8 cellular contexts compared by ENCODE assay signal in genomic region chr1:40477680-40478057, GRCh38. TPM values are rescaled to one million over a fixed set of nuclear protein-coding genes. Genes with fewer than 3 reads are reported as not detected.
DNase-seq lines count a peak whose midpoint lies in the region; ATAC-seq and TF ChIP-seq lines count a peak whose summit lies in the region.

No MANE protein-coding gene starts in this region.

- H3K27me3 ChIP-seq in body of pancreas: no peaks in the 10 kb centered on the region

- H3K27ac ChIP-seq in OCI-LY7 (ENCODE audit: low read depth, low read length, poor library complexity, severe bottlenecking) (peak overlapping the region; percentile 41), body of pancreas (peak overlapping the region in 3 of 4 donors; percentile 49 to 68 (median 60))

- intact Hi-C loops in OCI-LY7 (cut with micrococcal nuclease; ENCODE audit: unreplicated experiment) (no loop called here), body of pancreas (cut with DNase I) (no loop called here)

- peaks cover 17% of the 10 kb centered on the region for H3K4me1 ChIP-seq in OCI-LY7 (ENCODE audit: insufficient read depth, low read length, poor library complexity, severe bottlenecking)
- peaks cover 8% of the 10 kb centered on the region for H3K4me1 ChIP-seq in body of pancreas

- H3K79me2 ChIP-seq in OCI-LY7 (ENCODE audit: insufficient read depth, low read depth, low read length): no peaks in the 10 kb centered on the region

- WGBS in body of pancreas, 2 donors: 1 to 2% methylated on average over 7 to 17 of the region's 17 CpGs

- POLR2A ChIA-PET in OCI-LY7 (lab: Charles Lee): interaction anchor here (0.5 to 1.4 kb wide), 9 partner anchors 11 to 402 kb away, joined by 3 to 4 read pairs (median 3); partner anchors contain the start of gene ZNF684

- peak overlapping the region; percentile 91 for H2AFZ ChIP-seq in OCI-LY7 (ENCODE audit: low read length)

- H3K4me2 ChIP-seq in OCI-LY7 (ENCODE audit: low read length): peak overlapping the region; percentile 92

- H3K9me3 ChIP-seq in OCI-LY7 (ENCODE audit: low read length): peaks cover 15% of the 10 kb centered on the region
- H3K9me3 ChIP-seq in body of pancreas: no peaks in the 10 kb centered on the region

- no peaks in the 10 kb centered on the region for H4K20me1 ChIP-seq in OCI-LY7 (ENCODE audit: insufficient read depth, low read length)

- no peak for TF ChIP-seq POLR2A in body of pancreas (IDR thresholded peaks at IDR 0.05)

- peaks cover 14% of the 10 kb centered on the region for H3K36me3 ChIP-seq in OCI-LY7 (ENCODE audit: insufficient read depth, low read length)
- H3K36me3 ChIP-seq in body of pancreas (replicated peaks in 1 of 2; ENCODE audit: insufficient read depth in 1 of 2, low read depth in 2 of 2): no peaks in the 10 kb centered on the region

- TF ChIP-seq CTCF in OCI-LY7 (conservative IDR thresholded peaks at IDR 0.05; ENCODE audit: low read length) (no peak), body of pancreas (IDR thresholded peaks at IDR 0.05) (no peak)

- DNase-seq in EL (peak; percentile 40), OCI-LY7 (ENCODE audit: low spot score) (peak; percentile 27), body of pancreas (peak in 2 of 4 donors; percentile 14), iris pigment epithelial cell (ENCODE audit: low read depth) (peak; percentile 39), UCSD-AML1 (lab: John Stamatoyannopoulos, UW; ENCODE audit: unreplicated experiment) (no peak), NCI-H187 treated with DMSO at 0.1 percent for 48 hours (lab: John Stamatoyannopoulos, UW) (no peak)
- DNase-seq in stimulated activated CD4-positive, alpha-beta T cell treated with anti-CD3 and anti-CD28 coated beads, Interleukin-1b, Interleukin-23, amount 100 ng/mL, for 48 hours: peak; percentile 20

- ATAC-seq in HG02588 (IDR thresholded peaks at IDR 0.05; ENCODE audit: unreplicated experiment) (peak; percentile 32), body of pancreas (peak; percentile 34)

- BruUV-seq in OCI-LY7 (replicated peaks; lab: Mats Ljungman, UMichigan): no TSS peak

- H3K9me2 ChIP-seq in OCI-LY7 (ENCODE audit: insufficient read depth, low read length): no peaks in the 10 kb centered on the region

- H3K4me3 ChIP-seq in OCI-LY7 (ENCODE audit: low read depth, low read length, poor library complexity, severe bottlenecking): peak overlapping the region; percentile 77
- peak overlapping the region; percentile 76 to 85 for H3K4me3 ChIP-seq in body of pancreas

- CTCF ChIA-PET in OCI-LY7 (lab: Charles Lee; ENCODE audit: unreplicated experiment): no interaction called here

RNA-seq across cellular contexts. Expression of gene ZFP69, which starts 0.6 kb away (rescaled TPM):
- total RNA-seq in OCI-LY7 (2014; rRNA removed; shearing (Covaris generic)): 4.3 and 4.8 TPM in 2 replicates
- total RNA-seq in OCI-LY7 (2022): 5.6 and 6.2 TPM in 2 replicates
- total RNA-seq in body of pancreas: 1 to 10 TPM in 1 of 2 donors, under 1 TPM in 1; 0.66 to 1.3 TPM

RNA-seq across cellular contexts. Expression of gene ZFP69B, which starts 27.4 kb away (rescaled TPM):
- total RNA-seq in OCI-LY7 (2014; rRNA removed; shearing (Covaris generic)): 12.7 and 18.2 TPM in 2 replicates
- 26.8 and 28.3 TPM in 2 replicates for total RNA-seq in OCI-LY7 (2022)
- 1 to 10 TPM in 1 of 2 donors, under 1 TPM in 1; 0.66 to 1.8 TPM for total RNA-seq in body of pancreas

RNA-seq across cellular contexts. Expression of gene EXO5, which starts 30.9 kb away (rescaled TPM):
- total RNA-seq in OCI-LY7 (2014; rRNA removed; shearing (Covaris generic)): 11.2 and 12.2 TPM in 2 replicates
- total RNA-seq in OCI-LY7 (2022) (10.2 and 12.7 TPM in 2 replicates), body of pancreas (10 to 100 TPM in 1 of 2 donors, 1 to 10 TPM in 1; 5.2 to 12.9 TPM)

RNA-seq across cellular contexts. Expression of gene ZNF684, which starts 53.8 kb away (rescaled TPM):
- 5.4 and 6.7 TPM in 2 replicates for total RNA-seq in OCI-LY7 (2014; rRNA removed; shearing (Covaris generic))
- total RNA-seq in OCI-LY7 (2022) (8.8 and 9.3 TPM in 2 replicates), body of pancreas (10 to 100 TPM in 1 of 2 donors, 1 to 10 TPM in 1; 3.1 to 17.1 TPM)

Comparison
In these comparisons a context has a peak if more than half of its experiments do, and no peak if none do; other contexts are left out.
1. DNase-seq: peak in EL (single experiment), OCI-LY7 (single experiment), iris pigment epithelial cell (single experiment) and stimulated activated CD4-positive, alpha-beta T cell treated with anti-CD3 and anti-CD28 coated beads, Interleukin-1b, Interleukin-23, amount 100 ng/mL, for 48 hours (single experiment); none in UCSD-AML1 (single experiment) and NCI-H187 treated with DMSO at 0.1 percent for 48 hours (single experiment).
2. RNA of gene ZFP69B, which starts 27.4 kb away (total RNA-seq): 12.7 to 28.3 TPM in OCI-LY7; 0.66 to 1.8 TPM in body of pancreas; every median in the first group is over 4 times any median in the second.